ENCODE assay signal across 19 cellular contexts in the genomic region with DNA sequence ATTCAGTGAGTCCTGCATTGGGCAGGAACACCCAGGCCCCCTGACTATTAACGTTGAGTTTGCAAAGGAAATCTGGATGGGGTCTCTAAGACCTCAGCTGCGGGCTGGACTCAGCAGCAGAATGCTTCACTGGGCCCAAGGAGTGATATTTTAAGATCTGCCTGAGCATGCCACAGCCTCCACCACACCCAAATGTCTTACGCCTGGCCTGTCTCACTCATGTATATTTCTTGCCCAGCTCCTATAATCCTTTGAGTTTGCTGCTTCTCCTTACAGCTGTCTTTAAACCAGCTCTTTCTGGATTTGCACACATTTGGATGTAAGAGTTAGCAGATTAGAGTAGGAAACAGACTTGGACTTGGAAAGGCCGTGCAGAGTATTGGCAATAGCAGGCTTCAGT. TPM values are rescaled to one million over a fixed set of nuclear protein-coding genes. Genes with fewer than 3 reads are reported as not detected.
DNase-seq lines count a peak whose midpoint lies in the region; ATAC-seq and TF ChIP-seq lines count a peak whose summit lies in the region.
"Had no signal": no experiment of that assay in that cellular context is flagged by ENCODE, and none has a peak within 500 bp of the region (broad histone marks: within the 10 kb centered on the region; RNA-seq: fewer than 3 reads in every experiment).

No MANE protein-coding gene starts in this region.

- no peaks in the 10 kb centered on the region for H3K27me3 ChIP-seq in osteoblast (ENCODE audit: insufficient read depth, low read length)
- H3K27me3 ChIP-seq: right lobe of liver had no signal

- ATAC-seq in T-helper 17 cell = no peak
- ATAC-seq in effector memory CD8-positive, alpha-beta T cell (replicated peaks) = no peak
- ATAC-seq: left cardiac atrium, right lobe of liver had no signal

- DNase-seq in activated CD8-positive, alpha-beta memory T cell treated with anti-CD3 and anti-CD28 coated beads, Interleukin-2, amount 50 U/mL, for 48 hours = peak; percentile 47
- DNase-seq in activated CD8-positive, alpha-beta memory T cell treated with anti-CD3 and anti-CD28 coated beads, Interleukin-2, amount 50 U/mL, for 4 hours = no peak
- DNase-seq in T-helper 17 cell (no peak), osteoblast (ENCODE audit: insufficient read length, low spot score, missing footprints) (no peak), NOMO-1 treated with dmso at 0.1 percent for 144 hours (lab: John Stamatoyannopoulos, UW; ENCODE audit: unreplicated experiment) (no peak), GM10248 (ENCODE audit: extremely low spot score) (no peak)
- no peak for DNase-seq in effector memory CD8-positive, alpha-beta T cell
- no peak for DNase-seq in central memory CD4-positive, alpha-beta T cell
- DNase-seq: anterior cingulate cortex, C1 segment of cervical spinal cord, DMS79 treated with DMSO at 0.1 percent for 48 hours, foreskin melanocyte, left cardiac atrium, NCI-H146, SK-N-SH had no signal

- no peak overlapping the region for H2AFZ ChIP-seq in osteoblast (ENCODE audit: low read length)

- peaks cover 37% of the 10 kb centered on the region for H3K4me1 Mint-ChIP-seq in T-helper 17 cell
- peaks cover 25 to 30% of the 10 kb centered on the region in 2 donors for H3K4me1 Mint-ChIP-seq in effector memory CD8-positive, alpha-beta T cell (ENCODE audit: low read depth in 2 of 2)

- H3K4me2 ChIP-seq in osteoblast (ENCODE audit: insufficient read depth, low read length) = no peak overlapping the region
- H3K4me2 ChIP-seq: SK-N-SH had no signal

- H3K9me3 Mint-ChIP-seq in effector memory CD8-positive, alpha-beta T cell = peaks cover 0 to 1% of the 10 kb centered on the region in 2 donors

- H3K27ac Mint-ChIP-seq in T-helper 17 cell = no peak overlapping the region
- peak overlapping the region; percentile 56 to 65 for H3K27ac Mint-ChIP-seq in effector memory CD8-positive, alpha-beta T cell

- H4K20me1 ChIP-seq in osteoblast (ENCODE audit: insufficient read depth, low read length) = no peaks in the 10 kb centered on the region

- peak overlapping the region; percentile 81 for H3K27ac ChIP-seq in osteoblast (ENCODE audit: low read depth, low read length)
- H3K27ac ChIP-seq: right lobe of liver, thoracic aorta had no signal

- no peak overlapping the region for H3K4me3 ChIP-seq in osteoblast (ENCODE audit: insufficient read depth, low read length)
- H3K4me3 ChIP-seq: right lobe of liver, thoracic aorta had no signal

- TF ChIP-seq CTCF in osteoblast (IDR thresholded peaks at IDR 0.05; ENCODE audit: extremely low read depth, low read depth, low read length) (no peak), GM10248 (IDR thresholded peaks at IDR 0.05; ENCODE audit: control extremely low read depth, extremely low read depth, low read depth, missing control alignments) (no peak)

- peaks cover 2% of the 10 kb centered on the region for H3K36me3 Mint-ChIP-seq in T-helper 17 cell (ENCODE audit: low read depth)
- peaks cover 3% of the 10 kb centered on the region for H3K36me3 Mint-ChIP-seq in effector memory CD8-positive, alpha-beta T cell (ENCODE audit: insufficient read depth)

- H3K4me3 Mint-ChIP-seq in T-helper 17 cell = peak overlapping the region; percentile 7
- peak overlapping the region in 1 of 2 donors; percentile 51 for H3K4me3 Mint-ChIP-seq in effector memory CD8-positive, alpha-beta T cell

- POLR2A ChIA-PET in GM10248 (lab: Yijun Ruan, JAX) = interaction anchor here (1.1 to 1.5 kb wide), 3 partner anchors 10 to 70 kb away, joined by 3 to 6 read pairs (median 5); a partner anchor contains a TSS

- H3K4me1 ChIP-seq in osteoblast (ENCODE audit: insufficient read depth, low read length) = peaks cover 23% of the 10 kb centered on the region
- H3K4me1 ChIP-seq: right lobe of liver had no signal

- no peaks in the 10 kb centered on the region for H3K36me3 ChIP-seq in osteoblast (ENCODE audit: insufficient read depth, low read length)
- H3K36me3 ChIP-seq: right lobe of liver, thoracic aorta had no signal

- CTCF ChIA-PET in GM10248 (lab: Yijun Ruan, JAX) = interaction anchor here (1.2 to 2.9 kb wide), 7 partner anchors 9 to 36 kb away, joined by 4 to 10 read pairs (median 7); a partner anchor contains a TSS

- no peaks in the 10 kb centered on the region for H3K9me3 ChIP-seq in T-helper 17 cell (ENCODE audit: control insufficient read depth, low read length, poor library complexity, severe bottlenecking)
- H3K9me3 ChIP-seq in osteoblast (ENCODE audit: low read depth, low read length) = no peaks in the 10 kb centered on the region
- H3K9me3 ChIP-seq: right lobe of liver, SK-N-SH, thoracic aorta had no signal

- H3K27me3 Mint-ChIP-seq in T-helper 17 cell = no peaks in the 10 kb centered on the region
- no peaks in the 10 kb centered on the region for H3K27me3 Mint-ChIP-seq in effector memory CD8-positive, alpha-beta T cell

- no peaks in the 10 kb centered on the region for H3K79me2 ChIP-seq in osteoblast (ENCODE audit: insufficient read depth, low read length)

RNA-seq across cellular contexts. Expression of a gene that starts 16.3 kb away (rescaled TPM):
- total RNA-seq in T-helper 17 cell (10 to 100 TPM in 1 of 2 donors, 1 to 10 TPM in 1; 7.1 to 18.6 TPM), osteoblast (under 0.01 TPM in 2 replicates)
- total RNA-seq: A172, HT1080 had no signal

RNA-seq across cellular contexts. Expression of a gene that starts 35.9 kb away (rescaled TPM):
- 10 to 100 TPM; 21.8 to 23.7 TPM for total RNA-seq in T-helper 17 cell
- 25.0 and 26.8 TPM in 2 replicates for total RNA-seq in osteoblast

RNA-seq across cellular contexts. Expression of a gene that starts 36.4 kb away (rescaled TPM):
- total RNA-seq in T-helper 17 cell (1 to 10 TPM in 1 of 2 donors, under 1 TPM in 1; 0.92 to 1.0 TPM), osteoblast (4.7 and 8.0 TPM in 2 replicates)

RNA-seq across cellular contexts. Expression of a gene that starts 40.0 kb away (rescaled TPM):
- total RNA-seq in T-helper 17 cell (10 to 100 TPM; 62.3 to 62.6 TPM), osteoblast (69.1 and 69.8 TPM in 2 replicates)
